In genomic region chr5:34597034-34597433, GRCh38 we compare ENCODE assay signal across 21 cellular contexts. TPM values are rescaled to one million over a fixed set of nuclear protein-coding genes. Genes with fewer than 3 reads are reported as not detected.
DNase-seq lines count a peak whose midpoint lies in the region; ATAC-seq and TF ChIP-seq lines count a peak whose summit lies in the region.
"Had no signal": no experiment of that assay in that cellular context is flagged by ENCODE, and none has a peak within 500 bp of the region (broad histone marks: within the 10 kb centered on the region; RNA-seq: fewer than 3 reads in every experiment).

No MANE protein-coding gene starts in this region.

- peaks cover 18% of the 10 kb centered on the region for H3K4me1 Mint-ChIP-seq in neural progenitor cell

- BruUV-seq in PC-3 (replicated peaks; lab: Mats Ljungman, UMichigan): no TSS peak

- no peaks in the 10 kb centered on the region for H3K27me3 ChIP-seq in PC-3 (ENCODE audit: low read length)
- H3K27me3 ChIP-seq in esophagus squamous epithelium: no peaks in the 10 kb centered on the region
- no peaks in the 10 kb centered on the region for H3K27me3 ChIP-seq in neural progenitor cell

- H3F3A ChIP-seq in PC-3 (ENCODE audit: low read length, unreplicated experiment): peaks cover 6% of the 10 kb centered on the region
- no peaks in the 10 kb centered on the region for H3F3A ChIP-seq in neural progenitor cell (ENCODE audit: low read depth)

- H3K4me3 ChIP-seq in PC-3 (ENCODE audit: low read length) (no peak overlapping the region), esophagus squamous epithelium (no peak overlapping the region), neural progenitor cell (no peak overlapping the region)
- H3K4me3 ChIP-seq: SK-N-MC had no signal

- TF ChIP-seq CTCF in PC-3 (conservative IDR thresholded peaks at IDR 0.05; ENCODE audit: low read depth, low read length) (no peak), esophagus squamous epithelium (IDR thresholded peaks at IDR 0.05) (no peak), neural progenitor cell (IDR thresholded peaks at IDR 0.05) (no peak)

- no peaks in the 10 kb centered on the region for H3K9me3 Mint-ChIP-seq in neural progenitor cell
- H3K9me3 Mint-ChIP-seq: activated naive CD4-positive, alpha-beta T cell treated with anti-CD3 and anti-CD28 coated beads, Interleukin-2, amount 50 U/mL, for 72 hours; activated T-cell treated with anti-CD3 and anti-CD28 coated beads, Interleukin-2, amount 50 U/mL, for 72 hours; CD8-positive, alpha-beta T cell had no signal

- H4K20me1 ChIP-seq in PC-3 (ENCODE audit: low read length) (no peaks in the 10 kb centered on the region), neural progenitor cell (ENCODE audit: low read depth) (no peaks in the 10 kb centered on the region)

- peak; percentile 32 for DNase-seq in EL
- DNase-seq in PC-3: no peak
- no peak for DNase-seq in esophagus squamous epithelium (lab: John Stamatoyannopoulos, UW)
- DNase-seq in neural progenitor cell (ENCODE audit: low spot score): no peak
- DNase-seq in activated CD4-positive, CD25-positive, alpha-beta regulatory T cell treated with anti-CD3 and anti-CD28 coated beads, Interleukin-2, amount 50 U/mL, for 72 hours: no peak
- DNase-seq: activated CD4-positive, CD25-positive, alpha-beta regulatory T cell; activated CD8-positive, alpha-beta memory T cell treated with anti-CD3 and anti-CD28 coated beads for 24 hours; activated T-cell treated with anti-CD3 and anti-CD28 coated beads, Interleukin-2, amount 50 U/mL, for 72 hours; CD8-positive, alpha-beta T cell; cortex of kidney; left cardiac atrium; NCI-H1694; NCI-H82; nucleus accumbens; stimulated activated CD4-positive, alpha-beta T cell treated with anti-CD3 and anti-CD28 coated beads, Interleukin-15, amount 100 ng/mL, for 24 hours; T-helper 9 cell had no signal

- TF ChIP-seq POLR2A in esophagus squamous epithelium (IDR thresholded peaks at IDR 0.05): no peak

- no peaks in the 10 kb centered on the region for H3K36me3 Mint-ChIP-seq in neural progenitor cell
- H3K36me3 Mint-ChIP-seq: activated naive CD4-positive, alpha-beta T cell treated with anti-CD3 and anti-CD28 coated beads, Interleukin-2, amount 50 U/mL, for 72 hours; CD8-positive, alpha-beta T cell had no signal

- CTCF ChIA-PET in PC-3 (lab: Charles Lee): no interaction called here

- intact Hi-C loops in PC-3 (cut with micrococcal nuclease) (no loop called here), esophagus squamous epithelium (cut with DNase I) (no loop called here)

- H3K9ac ChIP-seq in PC-3 (ENCODE audit: low read length) (peak overlapping the region; percentile 50; the same call in 1 of the 2 replicates), neural progenitor cell (no peak overlapping the region)

- H3K9me2 ChIP-seq in PC-3 (replicated peaks; ENCODE audit: low read length): no peaks in the 10 kb centered on the region

- no peaks in the 10 kb centered on the region for H3K79me2 ChIP-seq in PC-3 (ENCODE audit: low read length)
- no peaks in the 10 kb centered on the region for H3K79me2 ChIP-seq in neural progenitor cell (ENCODE audit: low read depth)

- H3K4me3 Mint-ChIP-seq in neural progenitor cell: no peak overlapping the region
- H3K4me3 Mint-ChIP-seq: activated T-cell treated with anti-CD3 and anti-CD28 coated beads, Interleukin-2, amount 50 U/mL, for 72 hours; CD8-positive, alpha-beta T cell had no signal

- WGBS in esophagus squamous epithelium, 2 donors: 60 to 66% methylated on average over 4 of the region's 4 CpGs

- no peak overlapping the region for H3K27ac Mint-ChIP-seq in neural progenitor cell
- H3K27ac Mint-ChIP-seq: activated naive CD4-positive, alpha-beta T cell treated with anti-CD3 and anti-CD28 coated beads, Interleukin-2, amount 50 U/mL, for 72 hours; activated T-cell treated with anti-CD3 and anti-CD28 coated beads, Interleukin-2, amount 50 U/mL, for 72 hours; CD8-positive, alpha-beta T cell had no signal

- H3K27ac ChIP-seq in PC-3 (ENCODE audit: low read length) (peak overlapping the region; percentile 81), esophagus squamous epithelium (peak overlapping the region in 3 of 4 donors; percentile 4 to 69 (median 60)), neural progenitor cell (no peak overlapping the region)
- H3K27ac ChIP-seq: SK-N-MC had no signal

- peak overlapping the region; percentile 1; the same call in 1 of the 2 replicates for H2AFZ ChIP-seq in PC-3 (ENCODE audit: low read length)
- peak overlapping the region; percentile 26 for H2AFZ ChIP-seq in neural progenitor cell (replicated peaks)

- H3K4me2 ChIP-seq in PC-3 (ENCODE audit: low read length) (no peak overlapping the region), neural progenitor cell (no peak overlapping the region)

- H3K4me1 ChIP-seq in PC-3 (ENCODE audit: insufficient read depth, low read length): peaks cover 36% of the 10 kb centered on the region
- H3K4me1 ChIP-seq in esophagus squamous epithelium: peaks cover 0 to 26% (median 16%) of the 10 kb centered on the region in 3 donors
- no peaks in the 10 kb centered on the region for H3K4me1 ChIP-seq in neural progenitor cell

- POLR2A ChIA-PET in PC-3 (lab: Charles Lee; ENCODE audit: unreplicated experiment): no interaction called here

- no peaks in the 10 kb centered on the region for H3K9me3 ChIP-seq in PC-3 (ENCODE audit: low read length)
- no peaks in the 10 kb centered on the region for H3K9me3 ChIP-seq in esophagus squamous epithelium
- H3K9me3 ChIP-seq in neural progenitor cell (ENCODE audit: low read depth): no peaks in the 10 kb centered on the region

- H3K36me3 ChIP-seq in PC-3 (ENCODE audit: low read depth, low read length) (no peaks in the 10 kb centered on the region), esophagus squamous epithelium (no peaks in the 10 kb centered on the region), neural progenitor cell (no peaks in the 10 kb centered on the region)

- no peak for ATAC-seq in PC-3
- no peak for ATAC-seq in GM19467 (IDR thresholded peaks at IDR 0.05; ENCODE audit: unreplicated experiment)
- no peak for ATAC-seq in GM18519 (IDR thresholded peaks at IDR 0.05; ENCODE audit: low FRiP score, unreplicated experiment)
- no peak for ATAC-seq in HG03280 (IDR thresholded peaks at IDR 0.05; ENCODE audit: unreplicated experiment)
- ATAC-seq: activated naive CD4-positive, alpha-beta T cell treated with anti-CD3 and anti-CD28 coated beads, Interleukin-2, amount 50 U/mL, for 72 hours; activated T-cell treated with anti-CD3 and anti-CD28 coated beads, Interleukin-2, amount 50 U/mL, for 72 hours; CD8-positive, alpha-beta T cell had no signal

- H3K27me3 Mint-ChIP-seq in neural progenitor cell (ENCODE audit: insufficient read depth, low read depth): peaks cover under 1% of the 10 kb centered on the region

RNA-seq across cellular contexts. Expression of gene RAI14, which starts 59.1 kb away (rescaled TPM):
- 54.4 and 73.5 TPM in 2 replicates for total RNA-seq in PC-3 (2014; rRNA removed)
- 10 to 100 TPM in 1 of 4 donors, 1 to 10 TPM in 3; 5.2 to 18.7 (median 9.0) TPM for total RNA-seq in esophagus squamous epithelium
- 47.9 and 54.6 TPM in 2 replicates for total RNA-seq in neural progenitor cell (ENCODE audit: low replicate concordance)
- total RNA-seq: CD8-positive, alpha-beta T cell had no signal
